1 cellular context compared by ENCODE assay signal in the genomic region with DNA sequence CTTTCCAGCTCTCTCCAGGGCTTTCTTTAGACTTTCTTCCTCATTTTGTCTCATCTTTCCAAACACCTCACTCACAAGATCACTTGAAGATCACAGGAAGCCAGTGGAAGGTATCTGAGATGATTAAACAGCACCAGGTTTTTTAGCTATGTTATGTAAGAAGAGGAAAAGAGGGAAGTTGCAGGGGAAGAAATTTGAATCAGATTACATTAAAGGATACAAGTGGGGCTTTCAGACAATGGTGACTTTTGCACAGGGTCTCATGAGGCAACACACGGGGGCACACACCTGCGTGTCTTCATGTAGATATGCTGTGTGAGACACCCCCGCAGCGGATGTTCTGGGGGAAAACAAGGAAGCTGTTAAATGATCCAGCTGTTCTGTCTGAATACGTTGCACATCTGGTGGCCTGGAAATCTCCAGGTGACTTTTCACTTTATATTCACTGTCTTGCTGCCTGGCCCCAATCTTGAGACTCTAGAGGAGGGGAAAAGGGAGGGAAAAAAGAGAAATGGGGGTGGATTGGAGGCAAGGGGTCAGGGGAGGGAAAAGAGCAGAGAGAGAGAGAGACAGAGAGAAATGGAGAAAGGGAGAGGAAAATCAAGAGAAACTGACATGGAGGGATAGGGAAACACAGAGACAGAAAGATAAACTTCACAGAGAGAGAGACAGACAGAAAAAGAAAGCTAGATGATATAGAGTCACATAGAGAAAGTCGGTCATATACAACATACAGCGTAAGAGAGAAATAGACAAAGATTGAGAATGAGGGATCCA.
TF ChIP-seq lines count a peak whose summit lies in the region.

No MANE protein-coding gene starts in this region.

TF ChIP-seq in GM12878, 131 proteins besides CTCF, POLR2A, EP300 and RAD21:
- no peak for TF ChIP-seq SMAD5 (IDR thresholded peaks at IDR 0.05; ENCODE audit: low read depth)
- no peak for TF ChIP-seq PML (IDR thresholded peaks at IDR 0.05; ENCODE audit: low read length)
- 0 out of 2 replicates have a peak, but pooled peaks have one; percentile 63 for TF ChIP-seq MLLT1 (IDR thresholded peaks at IDR 0.05)
- TF ChIP-seq, protein P1, sequence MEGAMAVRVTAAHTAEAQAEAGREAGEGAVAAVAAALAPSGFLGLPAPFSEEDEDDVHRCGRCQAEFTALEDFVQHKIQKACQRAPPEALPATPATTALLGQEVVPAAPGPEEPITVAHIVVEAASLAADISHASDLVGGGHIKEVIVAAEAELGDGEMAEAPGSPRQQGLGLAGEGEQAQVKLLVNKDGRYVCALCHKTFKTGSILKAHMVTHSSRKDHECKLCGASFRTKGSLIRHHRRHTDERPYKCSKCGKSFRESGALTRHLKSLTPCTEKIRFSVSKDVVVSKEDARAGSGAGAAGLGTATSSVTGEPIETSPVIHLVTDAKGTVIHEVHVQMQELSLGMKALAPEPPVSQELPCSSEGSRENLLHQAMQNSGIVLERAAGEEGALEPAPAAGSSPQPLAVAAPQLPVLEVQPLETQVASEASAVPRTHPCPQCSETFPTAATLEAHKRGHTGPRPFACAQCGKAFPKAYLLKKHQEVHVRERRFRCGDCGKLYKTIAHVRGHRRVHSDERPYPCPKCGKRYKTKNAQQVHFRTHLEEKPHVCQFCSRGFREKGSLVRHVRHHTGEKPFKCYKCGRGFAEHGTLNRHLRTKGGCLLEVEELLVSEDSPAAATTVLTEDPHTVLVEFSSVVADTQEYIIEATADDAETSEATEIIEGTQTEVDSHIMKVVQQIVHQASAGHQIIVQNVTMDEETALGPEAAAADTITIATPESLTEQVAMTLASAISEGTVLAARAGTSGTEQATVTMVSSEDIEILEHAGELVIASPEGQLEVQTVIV (IDR thresholded peaks at IDR 0.05; ENCODE audit: borderline replicate concordance, partially characterized antibody) = no peak
- no peak for TF ChIP-seq ZZZ3 (IDR thresholded peaks at IDR 0.05; ENCODE audit: control insufficient read depth, insufficient read length, low read depth)
- TF ChIP-seq NFYA (IDR thresholded peaks at IDR 0.05; ENCODE audit: borderline replicate concordance, low read depth, low read length) = no peak
- TF ChIP-seq BCL11A (IDR thresholded peaks at IDR 0.05; ENCODE audit: low read depth, low read length) = no peak
- no peak for TF ChIP-seq USF2 (IDR thresholded peaks at IDR 0.05; ENCODE audit: borderline replicate concordance, low read depth, low read length)
- TF ChIP-seq EGR1 (IDR thresholded peaks at IDR 0.05; ENCODE audit: borderline replicate concordance in 1 of 2, low read depth in 2 of 2, low read length in 2 of 2) = 0 out of 3 replicates have a peak, but pooled peaks of 1 of the 2 experiments have one; percentile 32
- TF ChIP-seq TCF12 (IDR thresholded peaks at IDR 0.05; ENCODE audit: low read depth, low read length) = peak; percentile 85
